ENCODE assay signal across 1 cellular context in genomic region chr11:67406420-67406968, GRCh38.
TF ChIP-seq lines count a peak whose summit lies in the region.

No MANE protein-coding gene starts in this region.

TF ChIP-seq in GM12878, 131 proteins besides CTCF, POLR2A, EP300 and RAD21:
- TF ChIP-seq TCF3 (IDR thresholded peaks at IDR 0.05; ENCODE audit: borderline replicate concordance, insufficient read depth, low read depth, low read length): no peak
- no peak for TF ChIP-seq ZBTB40 (IDR thresholded peaks at IDR 0.05; ENCODE audit: borderline replicate concordance)
- no peak for TF ChIP-seq PBX3 (IDR thresholded peaks at IDR 0.05; ENCODE audit: insufficient replicate concordance, low read depth, low read length)
TF ChIP-seq in GM12878: peak in this region for 0.
